14 cellular contexts compared by ENCODE assay signal in genomic region chr12:4145990-4146859, GRCh38.
DNase-seq lines count a peak whose midpoint lies in the region; ATAC-seq and TF ChIP-seq lines count a peak whose summit lies in the region.
"Had no signal": no experiment of that assay in that cellular context is flagged by ENCODE, and none has a peak within 500 bp of the region (broad histone marks: within the 10 kb centered on the region; RNA-seq: fewer than 3 reads in every experiment).

No MANE protein-coding gene starts in this region.

- peaks cover 89% of the 10 kb centered on the region for H3K4me1 Mint-ChIP-seq in activated T-cell treated with anti-CD3 and anti-CD28 coated beads, Interleukin-2, amount 50 U/mL, for 4 hours (ENCODE audit: low read depth)
- H3K4me1 Mint-ChIP-seq in natural killer cell treated with Interleukin-12 subunit alpha and Interleukin-12 subunit beta and Interleukin-15 and Interleukin-18, amount 100 ng/mL, for 72 hours (ENCODE audit: low read depth in 2 of 2), result peaks cover 87 to 94% of the 10 kb centered on the region in 2 donors
- H3K4me1 Mint-ChIP-seq in glutamatergic neuron (ENCODE audit: low read depth, unreplicated experiment), result no peaks in the 10 kb centered on the region
- peaks cover 8% of the 10 kb centered on the region for H3K4me1 Mint-ChIP-seq in neural progenitor cell

- no peaks in the 10 kb centered on the region for H3K79me1 ChIP-seq in mesenchymal stem cell (replicated peaks; ENCODE audit: low read length, poor library complexity, severe bottlenecking)

- TF ChIP-seq POLR2A in thyroid gland (IDR thresholded peaks at IDR 0.05), result no peak

- peak overlapping the region; percentile 96 to 99 for H3K27ac Mint-ChIP-seq in natural killer cell treated with Interleukin-12 subunit alpha and Interleukin-12 subunit beta and Interleukin-15 and Interleukin-18, amount 100 ng/mL, for 72 hours
- no peak overlapping the region for H3K27ac Mint-ChIP-seq in glutamatergic neuron (ENCODE audit: unreplicated experiment)
- H3K27ac Mint-ChIP-seq in neural progenitor cell, result no peak overlapping the region

- H3K4ac ChIP-seq in mesenchymal stem cell (ENCODE audit: low read depth in 1 of 2, low read length in 2 of 2), result no peak overlapping the region

- peaks cover 2% of the 10 kb centered on the region for H3F3A ChIP-seq in neural progenitor cell (ENCODE audit: low read depth)

- H3K4me1 ChIP-seq in thyroid gland, result no peaks in the 10 kb centered on the region
- no peaks in the 10 kb centered on the region for H3K4me1 ChIP-seq in mesenchymal stem cell (ENCODE audit: control insufficient read depth, insufficient read depth, low read depth, low read length)
- H3K4me1 ChIP-seq in neural progenitor cell, result peaks cover 1% of the 10 kb centered on the region

- no peaks in the 10 kb centered on the region for H3K79me2 ChIP-seq in neural progenitor cell (ENCODE audit: low read depth)
- H3K79me2 ChIP-seq: hepatocyte had no signal

- H3K4me3 ChIP-seq in thyroid gland (replicated peaks in 1 of 3) (no peak overlapping the region), mesenchymal stem cell (ENCODE audit: insufficient read depth in 1 of 2, low read depth in 1 of 2, low read length in 2 of 2) (no peak overlapping the region), neural progenitor cell (no peak overlapping the region)
- H3K4me3 ChIP-seq: hepatocyte, PC-9 had no signal

- H2AFZ ChIP-seq in mesenchymal stem cell (ENCODE audit: low read depth, low read length) (no peak overlapping the region), neural progenitor cell (replicated peaks) (no peak overlapping the region)
- H2AFZ ChIP-seq: hepatocyte, PC-9 had no signal

- TF ChIP-seq CTCF in glutamatergic neuron (IDR thresholded peaks at IDR 0.05; ENCODE audit: partially characterized antibody, unreplicated experiment), result no peak
- TF ChIP-seq CTCF in thyroid gland (IDR thresholded peaks at IDR 0.05), result no peak
- no peak for TF ChIP-seq CTCF in neural progenitor cell (IDR thresholded peaks at IDR 0.05)

- H2BK15ac ChIP-seq in mesenchymal stem cell (ENCODE audit: low read depth, poor library complexity, severe bottlenecking), result no peak overlapping the region

- H3K9me3 Mint-ChIP-seq in activated T-cell treated with anti-CD3 and anti-CD28 coated beads, Interleukin-2, amount 50 U/mL, for 4 hours, result no peaks in the 10 kb centered on the region
- H3K9me3 Mint-ChIP-seq in natural killer cell treated with Interleukin-12 subunit alpha and Interleukin-12 subunit beta and Interleukin-15 and Interleukin-18, amount 100 ng/mL, for 72 hours, result peaks cover 3% of the 10 kb centered on the region
- H3K9me3 Mint-ChIP-seq in glutamatergic neuron (ENCODE audit: unreplicated experiment) (no peaks in the 10 kb centered on the region), neural progenitor cell (peaks cover 17% of the 10 kb centered on the region)
- H3K9me3 Mint-ChIP-seq: naive thymus-derived CD8-positive, alpha-beta T cell had no signal

- H2BK12ac ChIP-seq in mesenchymal stem cell (ENCODE audit: low read length in 2 of 2), result no peak overlapping the region

- intact Hi-C loops in thyroid gland (cut with DNase I), result no loop called here

- peak; percentile 68 to 69 for ATAC-seq in activated T-cell treated with anti-CD3 and anti-CD28 coated beads, Interleukin-2, amount 50 U/mL, for 4 hours
- peak; percentile 74 to 79 for ATAC-seq in natural killer cell treated with Interleukin-12 subunit alpha and Interleukin-12 subunit beta and Interleukin-15 and Interleukin-18, amount 100 ng/mL, for 72 hours
- ATAC-seq: naive thymus-derived CD8-positive, alpha-beta T cell had no signal

- peak overlapping the region in 1 of 2 experiments; percentile 48 for H3K14ac ChIP-seq in mesenchymal stem cell (ENCODE audit: low read length in 2 of 2)

- H3K4me2 ChIP-seq in mesenchymal stem cell (ENCODE audit: low read length, poor library complexity, severe bottlenecking), result no peak overlapping the region
- H3K4me2 ChIP-seq in neural progenitor cell, result no peak overlapping the region
- H3K4me2 ChIP-seq: hepatocyte, PC-9 had no signal

- H3K27ac ChIP-seq in thyroid gland (no peak overlapping the region), mesenchymal stem cell (ENCODE audit: low read length, poor library complexity, severe bottlenecking) (no peak overlapping the region), neural progenitor cell (no peak overlapping the region)
- H3K27ac ChIP-seq: hepatocyte, PC-9, VCaP had no signal

- no peak overlapping the region for H2BK5ac ChIP-seq in mesenchymal stem cell (ENCODE audit: low read depth, low read length, poor library complexity, severe bottlenecking)

- H3K27me3 Mint-ChIP-seq in activated T-cell treated with anti-CD3 and anti-CD28 coated beads, Interleukin-2, amount 50 U/mL, for 4 hours (ENCODE audit: low read depth), result no peaks in the 10 kb centered on the region
- H3K27me3 Mint-ChIP-seq in natural killer cell treated with Interleukin-12 subunit alpha and Interleukin-12 subunit beta and Interleukin-15 and Interleukin-18, amount 100 ng/mL, for 72 hours, result no peaks in the 10 kb centered on the region
- H3K27me3 Mint-ChIP-seq in glutamatergic neuron (ENCODE audit: unreplicated experiment), result no peaks in the 10 kb centered on the region
- peaks cover 10% of the 10 kb centered on the region for H3K27me3 Mint-ChIP-seq in neural progenitor cell (ENCODE audit: insufficient read depth, low read depth)
- H3K27me3 Mint-ChIP-seq: naive thymus-derived CD8-positive, alpha-beta T cell had no signal

- H2BK120ac ChIP-seq in mesenchymal stem cell (ENCODE audit: low read depth, low read length), result no peak overlapping the region

- H4K8ac ChIP-seq in mesenchymal stem cell (ENCODE audit: low read length), result no peak overlapping the region

- no peaks in the 10 kb centered on the region for H3K36me3 Mint-ChIP-seq in activated T-cell treated with anti-CD3 and anti-CD28 coated beads, Interleukin-2, amount 50 U/mL, for 4 hours (ENCODE audit: insufficient read depth)
- H3K36me3 Mint-ChIP-seq in natural killer cell treated with Interleukin-12 subunit alpha and Interleukin-12 subunit beta and Interleukin-15 and Interleukin-18, amount 100 ng/mL, for 72 hours, result peaks cover 1% of the 10 kb centered on the region
- H3K36me3 Mint-ChIP-seq in glutamatergic neuron (ENCODE audit: unreplicated experiment) (peaks cover 4% of the 10 kb centered on the region), neural progenitor cell (peaks cover 2% of the 10 kb centered on the region)

- H3K36me3 ChIP-seq in thyroid gland (no peaks in the 10 kb centered on the region), mesenchymal stem cell (ENCODE audit: control insufficient read depth in 1 of 2, insufficient read depth in 2 of 2, low read depth in 1 of 2, low read length in 2 of 2) (no peaks in the 10 kb centered on the region), neural progenitor cell (no peaks in the 10 kb centered on the region)

- H3K9ac ChIP-seq in mesenchymal stem cell (ENCODE audit: low read length), result no peak overlapping the region
- H3K9ac ChIP-seq in neural progenitor cell, result no peak overlapping the region

- H4K91ac ChIP-seq in mesenchymal stem cell (ENCODE audit: low read length), result no peak overlapping the region

- H4K20me1 ChIP-seq in neural progenitor cell (ENCODE audit: low read depth), result no peaks in the 10 kb centered on the region

- DNase-seq in stimulated activated naive CD4-positive, alpha-beta T cell treated with Interleukin-2 at 50 U/mL for 16 hours (lab: John Stamatoyannopoulos, UW), result peak; percentile 76
- DNase-seq in stimulated activated naive CD4-positive, alpha-beta T cell (lab: John Stamatoyannopoulos, UW), result no peak
- peak; percentile 44 for DNase-seq in activated T-cell treated with anti-CD3 and anti-CD28 coated beads, Interleukin-2, amount 50 U/mL, for 4 hours
- peak; percentile 82 for DNase-seq in natural killer cell treated with Interleukin-12 subunit alpha and Interleukin-12 subunit beta and Interleukin-15 and Interleukin-18, amount 100 ng/mL, for 72 hours (ENCODE audit: low spot score)
- DNase-seq in glutamatergic neuron (no peak), thyroid gland (no peak), mesenchymal stem cell (no peak), neural progenitor cell (ENCODE audit: low spot score) (no peak)
- DNase-seq: dermis blood vessel endothelial cell; naive thymus-derived CD8-positive, alpha-beta T cell; NCI-H1048; PC-9 had no signal

- no peak overlapping the region for H3K23ac ChIP-seq in mesenchymal stem cell (ENCODE audit: low read length in 2 of 2)

- peak overlapping the region; percentile 33 for H3K4me3 Mint-ChIP-seq in activated T-cell treated with anti-CD3 and anti-CD28 coated beads, Interleukin-2, amount 50 U/mL, for 4 hours
- peak overlapping the region; percentile 49 for H3K4me3 Mint-ChIP-seq in natural killer cell treated with Interleukin-12 subunit alpha and Interleukin-12 subunit beta and Interleukin-15 and Interleukin-18, amount 100 ng/mL, for 72 hours
- H3K4me3 Mint-ChIP-seq in glutamatergic neuron (ENCODE audit: unreplicated experiment) (no peak overlapping the region), neural progenitor cell (no peak overlapping the region)

- H2AK5ac ChIP-seq in mesenchymal stem cell (ENCODE audit: low read length, severe bottlenecking), result no peak overlapping the region

- WGBS in thyroid gland, 2 donors, result 77 to 79% methylated on average over 14 to 15 of the region's 15 CpGs
- 80% methylated on average over 13 of the region's 15 CpGs for WGBS in mesenchymal stem cell

- H3K18ac ChIP-seq in mesenchymal stem cell (ENCODE audit: low read depth in 1 of 2, low read length in 2 of 2), result no peak overlapping the region

- H3K9me3 ChIP-seq in thyroid gland, result no peaks in the 10 kb centered on the region
- H3K9me3 ChIP-seq in mesenchymal stem cell (ENCODE audit: control insufficient read depth, low read length), result peaks cover 2% of the 10 kb centered on the region
- H3K9me3 ChIP-seq in neural progenitor cell (ENCODE audit: low read depth), result no peaks in the 10 kb centered on the region

- H3K27me3 ChIP-seq in thyroid gland, result no peaks in the 10 kb centered on the region
- peaks cover 28 to 31% of the 10 kb centered on the region in 2 experiments for H3K27me3 ChIP-seq in mesenchymal stem cell (ENCODE audit: control insufficient read depth in 1 of 2, insufficient read depth in 1 of 2, low read length in 2 of 2)
- no peaks in the 10 kb centered on the region for H3K27me3 ChIP-seq in neural progenitor cell

Comparison
In these comparisons a context has a peak if more than half of its experiments do, and no peak if none do; other contexts are left out.
1. DNase-seq: peak in stimulated activated naive CD4-positive, alpha-beta T cell treated with Interleukin-2 at 50 U/mL for 16 hours (single experiment), activated T-cell treated with anti-CD3 and anti-CD28 coated beads, Interleukin-2, amount 50 U/mL, for 4 hours (single experiment) and natural killer cell treated with Interleukin-12 subunit alpha and Interleukin-12 subunit beta and Interleukin-15 and Interleukin-18, amount 100 ng/mL, for 72 hours (single experiment); none in stimulated activated naive CD4-positive, alpha-beta T cell (0 of 6), glutamatergic neuron (single experiment), thyroid gland (0 of 2), mesenchymal stem cell (single experiment) and neural progenitor cell (single experiment).
2. H3K4me3 Mint-ChIP-seq: peak in activated T-cell treated with anti-CD3 and anti-CD28 coated beads, Interleukin-2, amount 50 U/mL, for 4 hours (single experiment) and natural killer cell treated with Interleukin-12 subunit alpha and Interleukin-12 subunit beta and Interleukin-15 and Interleukin-18, amount 100 ng/mL, for 72 hours (single experiment); none in glutamatergic neuron (single experiment) and neural progenitor cell (single experiment).
3. H3K27ac Mint-ChIP-seq: peak in natural killer cell treated with Interleukin-12 subunit alpha and Interleukin-12 subunit beta and Interleukin-15 and Interleukin-18, amount 100 ng/mL, for 72 hours (2 of 2); none in glutamatergic neuron (single experiment) and neural progenitor cell (single experiment).